1 cellular context compared by ENCODE assay signal in the genomic region with DNA sequence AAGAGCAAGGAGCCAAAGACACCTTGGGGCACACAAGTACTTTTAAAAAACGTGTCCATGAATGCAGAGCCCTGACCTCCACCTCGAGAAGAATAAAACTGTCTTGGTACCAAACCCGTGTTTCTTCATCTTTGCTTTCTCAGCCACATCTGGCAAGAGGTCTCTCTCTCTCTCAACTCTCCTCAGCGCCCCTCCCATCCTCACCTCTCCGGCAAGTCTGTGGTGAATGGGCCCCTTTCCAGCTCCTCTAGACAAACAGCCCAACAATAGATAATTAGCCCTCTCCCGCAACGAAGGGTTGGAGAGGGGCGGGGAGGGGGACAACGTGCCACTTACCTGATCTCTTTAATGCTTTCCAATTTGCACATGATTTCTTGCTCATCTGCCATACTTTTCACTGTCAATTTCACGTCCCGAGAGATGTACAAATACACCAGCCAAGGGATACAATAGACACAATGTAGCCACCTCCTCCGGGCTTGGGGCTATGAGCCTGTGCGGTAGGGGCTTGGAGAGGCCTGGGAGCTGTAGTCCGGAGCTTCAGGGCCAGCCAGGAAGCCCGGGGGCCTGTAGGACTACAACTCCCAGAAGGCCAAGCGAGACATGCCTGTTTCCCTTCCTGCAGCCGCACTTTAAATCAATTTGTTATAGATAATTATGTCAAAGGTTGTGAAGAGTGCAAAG.
TF ChIP-seq lines count a peak whose summit lies in the region.

A gene with protein sequence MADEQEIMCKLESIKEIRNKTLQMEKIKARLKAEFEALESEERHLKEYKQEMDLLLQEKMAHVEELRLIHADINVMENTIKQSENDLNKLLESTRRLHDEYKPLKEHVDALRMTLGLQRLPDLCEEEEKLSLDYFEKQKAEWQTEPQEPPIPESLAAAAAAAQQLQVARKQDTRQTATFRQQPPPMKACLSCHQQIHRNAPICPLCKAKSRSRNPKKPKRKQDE (minus strand): TSS at position 462 of the 684 bp plus-strand sequence. CDS start 73 bp downstream, at position 389.

TF ChIP-seq in H1, 55 proteins besides CTCF, POLR2A, EP300 and RAD21:
- no peak for TF ChIP-seq NRF1 (IDR thresholded peaks at IDR 0.05; ENCODE audit: low read depth, low read length)
- TF ChIP-seq, protein P1, sequence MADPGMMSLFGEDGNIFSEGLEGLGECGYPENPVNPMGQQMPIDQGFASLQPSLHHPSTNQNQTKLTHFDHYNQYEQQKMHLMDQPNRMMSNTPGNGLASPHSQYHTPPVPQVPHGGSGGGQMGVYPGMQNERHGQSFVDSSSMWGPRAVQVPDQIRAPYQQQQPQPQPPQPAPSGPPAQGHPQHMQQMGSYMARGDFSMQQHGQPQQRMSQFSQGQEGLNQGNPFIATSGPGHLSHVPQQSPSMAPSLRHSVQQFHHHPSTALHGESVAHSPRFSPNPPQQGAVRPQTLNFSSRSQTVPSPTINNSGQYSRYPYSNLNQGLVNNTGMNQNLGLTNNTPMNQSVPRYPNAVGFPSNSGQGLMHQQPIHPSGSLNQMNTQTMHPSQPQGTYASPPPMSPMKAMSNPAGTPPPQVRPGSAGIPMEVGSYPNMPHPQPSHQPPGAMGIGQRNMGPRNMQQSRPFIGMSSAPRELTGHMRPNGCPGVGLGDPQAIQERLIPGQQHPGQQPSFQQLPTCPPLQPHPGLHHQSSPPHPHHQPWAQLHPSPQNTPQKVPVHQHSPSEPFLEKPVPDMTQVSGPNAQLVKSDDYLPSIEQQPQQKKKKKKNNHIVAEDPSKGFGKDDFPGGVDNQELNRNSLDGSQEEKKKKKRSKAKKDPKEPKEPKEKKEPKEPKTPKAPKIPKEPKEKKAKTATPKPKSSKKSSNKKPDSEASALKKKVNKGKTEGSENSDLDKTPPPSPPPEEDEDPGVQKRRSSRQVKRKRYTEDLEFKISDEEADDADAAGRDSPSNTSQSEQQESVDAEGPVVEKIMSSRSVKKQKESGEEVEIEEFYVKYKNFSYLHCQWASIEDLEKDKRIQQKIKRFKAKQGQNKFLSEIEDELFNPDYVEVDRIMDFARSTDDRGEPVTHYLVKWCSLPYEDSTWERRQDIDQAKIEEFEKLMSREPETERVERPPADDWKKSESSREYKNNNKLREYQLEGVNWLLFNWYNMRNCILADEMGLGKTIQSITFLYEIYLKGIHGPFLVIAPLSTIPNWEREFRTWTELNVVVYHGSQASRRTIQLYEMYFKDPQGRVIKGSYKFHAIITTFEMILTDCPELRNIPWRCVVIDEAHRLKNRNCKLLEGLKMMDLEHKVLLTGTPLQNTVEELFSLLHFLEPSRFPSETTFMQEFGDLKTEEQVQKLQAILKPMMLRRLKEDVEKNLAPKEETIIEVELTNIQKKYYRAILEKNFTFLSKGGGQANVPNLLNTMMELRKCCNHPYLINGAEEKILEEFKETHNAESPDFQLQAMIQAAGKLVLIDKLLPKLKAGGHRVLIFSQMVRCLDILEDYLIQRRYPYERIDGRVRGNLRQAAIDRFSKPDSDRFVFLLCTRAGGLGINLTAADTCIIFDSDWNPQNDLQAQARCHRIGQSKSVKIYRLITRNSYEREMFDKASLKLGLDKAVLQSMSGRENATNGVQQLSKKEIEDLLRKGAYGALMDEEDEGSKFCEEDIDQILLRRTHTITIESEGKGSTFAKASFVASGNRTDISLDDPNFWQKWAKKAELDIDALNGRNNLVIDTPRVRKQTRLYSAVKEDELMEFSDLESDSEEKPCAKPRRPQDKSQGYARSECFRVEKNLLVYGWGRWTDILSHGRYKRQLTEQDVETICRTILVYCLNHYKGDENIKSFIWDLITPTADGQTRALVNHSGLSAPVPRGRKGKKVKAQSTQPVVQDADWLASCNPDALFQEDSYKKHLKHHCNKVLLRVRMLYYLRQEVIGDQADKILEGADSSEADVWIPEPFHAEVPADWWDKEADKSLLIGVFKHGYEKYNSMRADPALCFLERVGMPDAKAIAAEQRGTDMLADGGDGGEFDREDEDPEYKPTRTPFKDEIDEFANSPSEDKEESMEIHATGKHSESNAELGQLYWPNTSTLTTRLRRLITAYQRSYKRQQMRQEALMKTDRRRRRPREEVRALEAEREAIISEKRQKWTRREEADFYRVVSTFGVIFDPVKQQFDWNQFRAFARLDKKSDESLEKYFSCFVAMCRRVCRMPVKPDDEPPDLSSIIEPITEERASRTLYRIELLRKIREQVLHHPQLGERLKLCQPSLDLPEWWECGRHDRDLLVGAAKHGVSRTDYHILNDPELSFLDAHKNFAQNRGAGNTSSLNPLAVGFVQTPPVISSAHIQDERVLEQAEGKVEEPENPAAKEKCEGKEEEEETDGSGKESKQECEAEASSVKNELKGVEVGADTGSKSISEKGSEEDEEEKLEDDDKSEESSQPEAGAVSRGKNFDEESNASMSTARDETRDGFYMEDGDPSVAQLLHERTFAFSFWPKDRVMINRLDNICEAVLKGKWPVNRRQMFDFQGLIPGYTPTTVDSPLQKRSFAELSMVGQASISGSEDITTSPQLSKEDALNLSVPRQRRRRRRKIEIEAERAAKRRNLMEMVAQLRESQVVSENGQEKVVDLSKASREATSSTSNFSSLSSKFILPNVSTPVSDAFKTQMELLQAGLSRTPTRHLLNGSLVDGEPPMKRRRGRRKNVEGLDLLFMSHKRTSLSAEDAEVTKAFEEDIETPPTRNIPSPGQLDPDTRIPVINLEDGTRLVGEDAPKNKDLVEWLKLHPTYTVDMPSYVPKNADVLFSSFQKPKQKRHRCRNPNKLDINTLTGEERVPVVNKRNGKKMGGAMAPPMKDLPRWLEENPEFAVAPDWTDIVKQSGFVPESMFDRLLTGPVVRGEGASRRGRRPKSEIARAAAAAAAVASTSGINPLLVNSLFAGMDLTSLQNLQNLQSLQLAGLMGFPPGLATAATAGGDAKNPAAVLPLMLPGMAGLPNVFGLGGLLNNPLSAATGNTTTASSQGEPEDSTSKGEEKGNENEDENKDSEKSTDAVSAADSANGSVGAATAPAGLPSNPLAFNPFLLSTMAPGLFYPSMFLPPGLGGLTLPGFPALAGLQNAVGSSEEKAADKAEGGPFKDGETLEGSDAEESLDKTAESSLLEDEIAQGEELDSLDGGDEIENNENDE (IDR thresholded peaks at IDR 0.05; ENCODE audit: insufficient replicate concordance, low read length): no peak
- TF ChIP-seq KDM4A (IDR thresholded peaks at IDR 0.05; ENCODE audit: low read depth, low read length, severe bottlenecking): peak; percentile 0
- TF ChIP-seq, protein P2, sequence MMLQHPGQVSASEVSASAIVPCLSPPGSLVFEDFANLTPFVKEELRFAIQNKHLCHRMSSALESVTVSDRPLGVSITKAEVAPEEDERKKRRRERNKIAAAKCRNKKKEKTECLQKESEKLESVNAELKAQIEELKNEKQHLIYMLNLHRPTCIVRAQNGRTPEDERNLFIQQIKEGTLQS (IDR thresholded peaks at IDR 0.05; ENCODE audit: insufficient read depth, low read depth, low read length): no peak
- no peak for TF ChIP-seq E2F6 (IDR thresholded peaks at IDR 0.05)
- peak; percentile 39 for TF ChIP-seq PHF8 (conservative IDR thresholded peaks at IDR 0.05; ENCODE audit: low read depth, low read length)
- TF ChIP-seq TAF1 (IDR thresholded peaks at IDR 0.05; ENCODE audit: low read depth, low read length): peak; percentile 66; the same call in 1 of the 2 replicates
- peak; percentile 54 for TF ChIP-seq SIX5 (IDR thresholded peaks at IDR 0.05; ENCODE audit: low read depth, low read length)
- TF ChIP-seq RFX5 (IDR thresholded peaks at IDR 0.05; ENCODE audit: borderline replicate concordance, low read depth, low read length): no peak
